Comparison of ENCODE assay signal across 16 cellular contexts in the genomic region with DNA sequence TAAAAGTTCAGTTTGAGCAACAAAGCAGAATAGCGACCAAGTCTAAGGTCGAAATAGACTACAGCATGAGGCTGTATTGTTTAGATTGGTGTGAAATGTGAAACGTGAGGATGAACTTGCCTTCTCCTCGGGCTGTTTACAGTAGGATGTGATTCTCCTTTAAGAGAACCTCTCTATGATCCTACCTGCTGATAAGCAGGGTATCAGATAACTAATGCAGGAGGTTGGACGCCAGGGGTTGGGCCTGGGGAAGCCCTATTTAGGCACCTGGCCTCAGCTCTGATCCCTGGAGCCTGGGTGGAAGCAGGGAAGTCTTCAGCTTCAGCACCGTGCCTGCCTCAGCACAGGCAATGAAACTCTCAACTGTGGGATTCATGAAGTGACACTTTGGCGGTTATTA. TPM values are rescaled to one million over a fixed set of nuclear protein-coding genes. Genes with fewer than 3 reads are reported as not detected.
A peak's percentile ranks its signal among the peaks of the same experiment; 100 is the strongest.
DNase-seq lines count a peak whose midpoint lies in the region; ATAC-seq, FAIRE-seq and TF ChIP-seq lines count a peak whose summit lies in the region.
"Had no signal": no experiment of that assay in that cellular context is flagged by ENCODE, and none has a peak within 500 bp of the region (broad histone marks: within the 10 kb centered on the region; RNA-seq: fewer than 3 reads in every experiment).

No MANE protein-coding gene starts in this region.

- no peaks in the 10 kb centered on the region for H3K79me1 ChIP-seq in H1 (ENCODE audit: low read depth, low read length)

- peak; percentile 93 for FAIRE-seq in H1 (lab: Jason Lieb, UNC)

- no peak overlapping the region for H3K14ac ChIP-seq in H1 (ENCODE audit: insufficient read length)

- TF ChIP-seq POLR2A in H1 (IDR thresholded peaks at IDR 0.05; ENCODE audit: control extremely low read depth in 1 of 2, low read depth in 2 of 2, low read length in 2 of 2), result no peak; a peak in 1 of 3 replicates

- peak overlapping the region; percentile 27; the same call in 1 of the 2 replicates for H2AFZ ChIP-seq in H1 (ENCODE audit: low read length)

- peak in 1 of 2 experiments; percentile 19; a peak in 1 of 4 replicates for TF ChIP-seq RAD21 in H1 (IDR thresholded peaks at IDR 0.05 in 1 of 2, conservative IDR thresholded peaks at IDR 0.05 in 1 of 2; ENCODE audit: low read depth in 2 of 2, low read length in 2 of 2)

- H3K9ac ChIP-seq in HUES6 (ENCODE audit: low read length) (no peak overlapping the region), H1 (replicated peaks in 1 of 4; ENCODE audit: extremely low read depth in 1 of 4, low read depth in 3 of 4, low read length in 3 of 4) (no peak overlapping the region)
- H3K9ac ChIP-seq: KMS-11 had no signal

- no peak overlapping the region for H3K4me3 Mint-ChIP-seq in activated CD4-positive, alpha-beta T cell treated with anti-CD3 and anti-CD28 coated beads, Interleukin-2, amount 10 ng/mL, durations not matched to agents 24 days and 14 days
- H3K4me3 Mint-ChIP-seq: activated naive CD8-positive, alpha-beta T cell; CD4-positive, alpha-beta memory T cell had no signal

- H4K8ac ChIP-seq in H1 (ENCODE audit: extremely low read depth, insufficient read depth, low read length), result no peak overlapping the region

- no peaks in the 10 kb centered on the region for H3K36me3 ChIP-seq in HUES6 (ENCODE audit: control insufficient read depth, insufficient read depth, low read length)
- peaks cover 0 to 2% (median 0%) of the 10 kb centered on the region in 4 experiments; a peak in 1 of 8 replicates for H3K36me3 ChIP-seq in H1 (ENCODE audit: control insufficient read depth in 2 of 4, insufficient read depth in 4 of 4, low read length in 3 of 4)

- no peak overlapping the region for H2AK5ac ChIP-seq in H1 (ENCODE audit: low read depth, low read length)

- H3K27me3 ChIP-seq in HUES6 (ENCODE audit: control insufficient read depth, insufficient read depth, low read length) (no peaks in the 10 kb centered on the region), H1 (replicated peaks in 1 of 4; ENCODE audit: control insufficient read depth in 3 of 4, extremely low read depth in 1 of 4, insufficient read depth in 3 of 4, low read length in 3 of 4) (no peaks in the 10 kb centered on the region)
- H3K27me3 ChIP-seq: testis had no signal

- no peaks in the 10 kb centered on the region for H3K9me3 ChIP-seq in HUES6 (ENCODE audit: control insufficient read depth, insufficient read depth, low read depth, low read length)
- H3K9me3 ChIP-seq in H1 (ENCODE audit: insufficient read depth in 2 of 2, low read depth in 1 of 2, low read length in 1 of 2), result no peaks in the 10 kb centered on the region
- H3K9me3 ChIP-seq: testis had no signal

- no peak overlapping the region for H2BK15ac ChIP-seq in H1 (ENCODE audit: low read length)

- peak overlapping the region; percentile 27; the same call in 1 of the 2 replicates for H2BK12ac ChIP-seq in H1 (ENCODE audit: low read depth, low read length)

- no peaks in the 10 kb centered on the region for H3K4me1 Mint-ChIP-seq in activated CD4-positive, alpha-beta T cell treated with anti-CD3 and anti-CD28 coated beads, Interleukin-2, amount 10 ng/mL, durations not matched to agents 24 days and 14 days

- H4K5ac ChIP-seq in H1 (ENCODE audit: insufficient read length, low read depth, low read length), result no peak overlapping the region

- no peak overlapping the region for H3K23ac ChIP-seq in H1 (ENCODE audit: insufficient read length)

- H4K91ac ChIP-seq in H1 (replicated peaks; ENCODE audit: insufficient read length, low read length), result no peak overlapping the region

- no peak overlapping the region for H3K27ac Mint-ChIP-seq in activated CD4-positive, alpha-beta T cell treated with anti-CD3 and anti-CD28 coated beads, Interleukin-2, amount 10 ng/mL, durations not matched to agents 24 days and 14 days
- H3K27ac Mint-ChIP-seq: activated naive CD8-positive, alpha-beta T cell; CD4-positive, alpha-beta memory T cell had no signal

- H2BK20ac ChIP-seq in H1 (ENCODE audit: low read length), result no peak overlapping the region

- H3K23me2 ChIP-seq in H1 (ENCODE audit: low read depth, low read length), result no peaks in the 10 kb centered on the region; the same call in 1 of the 2 replicates

- H3K4ac ChIP-seq in H1 (replicated peaks; ENCODE audit: insufficient read length, low read depth, low read length), result no peak overlapping the region

- no peaks in the 10 kb centered on the region for H3K27me3 Mint-ChIP-seq in activated CD4-positive, alpha-beta T cell treated with anti-CD3 and anti-CD28 coated beads, Interleukin-2, amount 10 ng/mL, durations not matched to agents 24 days and 14 days
- H3K27me3 Mint-ChIP-seq: activated naive CD8-positive, alpha-beta T cell had no signal

- H3K18ac ChIP-seq in H1 (ENCODE audit: extremely low read depth, low read length), result peak overlapping the region; percentile 38; the same call in 1 of the 2 replicates

- peak overlapping the region; percentile 38; the same call in 1 of the 2 replicates for H3K4me3 ChIP-seq in HUES6 (ENCODE audit: low read depth, low read length)
- H3K4me3 ChIP-seq in H1 (ENCODE audit: extremely low read depth in 1 of 4, insufficient read depth in 2 of 4, low read depth in 3 of 4, low read length in 4 of 4), result peak overlapping the region in 2 of 4 experiments; percentile 40 to 49; a peak in 4 of 8 replicates

- POLR2A ChIA-PET in H1 (lab: Charles Lee; ENCODE audit: partially characterized antibody), result interaction anchor here (0.6 to 1.6 kb wide), 4 partner anchors 9 to 143 kb away, joined by 3 read pairs; no protein-coding TSS in a partner anchor

- H3K79me2 ChIP-seq in H1 (ENCODE audit: control insufficient read depth in 1 of 2, insufficient read depth in 2 of 2, low read length in 2 of 2), result no peaks in the 10 kb centered on the region

- intact Hi-C loops in activated CD4-positive, alpha-beta T cell treated with anti-CD3 and anti-CD28 coated beads, Interleukin-2, amount 10 ng/mL, durations not matched to agents 24 days and 14 days (cut with micrococcal nuclease), result no loop called here

- DNase-seq in NCI-H2196 (lab: John Stamatoyannopoulos, UW; ENCODE audit: unreplicated experiment), result peak; percentile 75
- peak; percentile 39 to 62 for DNase-seq in H1 (ENCODE audit: low read depth in 1 of 2, low spot score in 2 of 2)
- DNase-seq in retina, result peak; percentile 45
- DNase-seq in dedifferentiated amniotic fluid mesenchymal stem cell (ENCODE audit: extremely low spot score), result no peak
- no peak for DNase-seq in activated CD4-positive, alpha-beta T cell treated with anti-CD3 and anti-CD28 coated beads, Interleukin-2, amount 10 ng/mL, durations not matched to agents 24 days and 14 days
- DNase-seq: caudate nucleus; CD4-positive, alpha-beta memory T cell; testis had no signal

- no peaks in the 10 kb centered on the region for H3K36me3 Mint-ChIP-seq in activated CD4-positive, alpha-beta T cell treated with anti-CD3 and anti-CD28 coated beads, Interleukin-2, amount 10 ng/mL, durations not matched to agents 24 days and 14 days (ENCODE audit: low read depth)
- H3K36me3 Mint-ChIP-seq: activated naive CD8-positive, alpha-beta T cell; CD4-positive, alpha-beta memory T cell had no signal

- H3K9me3 Mint-ChIP-seq in activated CD4-positive, alpha-beta T cell treated with anti-CD3 and anti-CD28 coated beads, Interleukin-2, amount 10 ng/mL, durations not matched to agents 24 days and 14 days, result no peaks in the 10 kb centered on the region

- H2BK120ac ChIP-seq in H1 (replicated peaks; ENCODE audit: low read depth, low read length), result no peak overlapping the region

- 16% methylated on average over 7 of the region's 7 CpGs; no CpG with 5 or more reads in 1 of the 2 experiments for whole genome bisulfite sequencing in H1 (ENCODE audit: extremely low coverage in 1 of 2, insufficient coverage in 1 of 2, insufficient read length in 1 of 2, insufficient replicate concordance in 2 of 2, low coverage in 1 of 2, low lambda C conversion rate in 2 of 2, missing lambda C conversion rate in 1 of 2), 2 experiments

- no peak for TF ChIP-seq EP300 in H1 (IDR thresholded peaks at IDR 0.05; ENCODE audit: borderline replicate concordance in 1 of 2, low read depth in 2 of 2, low read length in 2 of 2)

- H2BK5ac ChIP-seq in H1 (ENCODE audit: low read depth, low read length), result peak overlapping the region; percentile 48; the same call in 1 of the 2 replicates

- H4K20me1 ChIP-seq in H1 (replicated peaks in 1 of 2; ENCODE audit: control insufficient read depth in 1 of 2, insufficient read depth in 2 of 2, low read length in 2 of 2), result no peaks in the 10 kb centered on the region

- no peak overlapping the region for H3K56ac ChIP-seq in H1 (replicated peaks; ENCODE audit: insufficient read length, low read depth, low read length)

- peak overlapping the region; percentile 29 to 62 for H3K4me2 ChIP-seq in H1 (ENCODE audit: insufficient read depth in 1 of 2, low read depth in 2 of 2, low read length in 2 of 2)
- H3K4me2 ChIP-seq: KMS-11 had no signal

- no peak overlapping the region for H3K27ac ChIP-seq in HUES6 (ENCODE audit: low read depth, low read length)
- no peak overlapping the region for H3K27ac ChIP-seq in H1 (ENCODE audit: low read depth, low read length)
- H3K27ac ChIP-seq: KMS-11, testis had no signal

- no peak for TF ChIP-seq CTCF in H1 (IDR thresholded peaks at IDR 0.05; ENCODE audit: control extremely low read depth in 1 of 3, insufficient read depth in 1 of 3, low read depth in 1 of 3, low read length in 3 of 3)

- no peak for ATAC-seq in GM18867 (IDR thresholded peaks at IDR 0.05; ENCODE audit: unreplicated experiment)

- CTCF ChIA-PET in H1 (lab: Charles Lee; ENCODE audit: partially characterized antibody), result interaction anchor here (0.8 to 1.3 kb wide), 3 partner anchors 9 to 70 kb away, joined by 3 to 4 read pairs (median 3); no protein-coding TSS in a partner anchor

- peaks cover 13% of the 10 kb centered on the region for H3K4me1 ChIP-seq in HUES6 (ENCODE audit: control insufficient read depth, insufficient read depth, low read length)
- peaks cover 3 to 13% (median 8%) of the 10 kb centered on the region in 4 experiments; a peak in 5 of 7 replicates for H3K4me1 ChIP-seq in H1 (replicated peaks in 1 of 4; ENCODE audit: control insufficient read depth in 3 of 4, insufficient read depth in 4 of 4, low read length in 3 of 4)
- H3K4me1 ChIP-seq: testis had no signal

RNA-seq across cellular contexts. Expression of gene CRYGD, which starts 11.4 kb away (rescaled TPM):
- total RNA-seq in H1 (2021; fragmentation: NEBNext Ultra II Directional; extraction: Animal tissue kit (Norgen Biotek cat#: 25700)), result 0.98 and 2.9 TPM in 2 replicates
- 6.0 and 7.1 TPM in 2 replicates for polyA plus RNA-seq in H1 (2011; rRNA removed)
- polyA plus RNA-seq in H1 (2011; cell fraction: cytosol; rRNA removed), result 4.6 TPM
- 11.6 TPM for polyA plus RNA-seq in H1 (2011; cell fraction: nucleus; rRNA removed)
- 3.8 to 8.8 TPM (median 6.2 TPM) in 4 replicates for polyA plus RNA-seq in H1 (2012, experiment 1 of 2)
- polyA plus RNA-seq in H1 (2012, experiment 2 of 2), result 12.4 TPM
- 1.3 TPM for polyA plus RNA-seq in H1 (2013, experiment 1 of 2)
- polyA plus RNA-seq in H1 (2013, experiment 2 of 2), result 1.7 TPM
- 0.38 and 1.2 TPM in 2 replicates for polyA minus RNA-seq in H1 (2011; rRNA and poly(A)+ RNA removed)
- polyA minus RNA-seq in H1 (2011; cell fraction: cytosol; rRNA and poly(A)+ RNA removed), result not detected
- polyA minus RNA-seq in H1 (2011; cell fraction: nucleus; rRNA and poly(A)+ RNA removed), result 1.6 TPM
- total RNA-seq in activated CD4-positive, alpha-beta T cell treated with anti-CD3 and anti-CD28 coated beads, Interleukin-2, amount 10 ng/mL, durations not matched to agents 24 days and 14 days, result not detected in 2 replicates
- total RNA-seq: CD4-positive, alpha-beta memory T cell; lower leg skin; NCI-H460; SK-MEL-5; skeletal muscle tissue; testis had no signal
- polyA plus RNA-seq: CD4-positive, alpha-beta memory T cell had no signal

RNA-seq across cellular contexts. Expression of gene CRYGC, which starts 16.7 kb away (rescaled TPM):
- not detected in 2 replicates for total RNA-seq in H1 (2021; fragmentation: NEBNext Ultra II Directional; extraction: Animal tissue kit (Norgen Biotek cat#: 25700))
- not detected in 2 replicates for polyA plus RNA-seq in H1 (2011; rRNA removed)
- not detected for polyA plus RNA-seq in H1 (2011; cell fraction: cytosol; rRNA removed)
- polyA plus RNA-seq in H1 (2011; cell fraction: nucleus; rRNA removed), result not detected
- polyA plus RNA-seq in H1 (2012, experiment 1 of 2), result not detected in 4 replicates
- polyA plus RNA-seq in H1 (2012, experiment 2 of 2), result not detected
- not detected for polyA plus RNA-seq in H1 (2013, experiment 1 of 2)
- not detected for polyA plus RNA-seq in H1 (2013, experiment 2 of 2)
- not detected in 2 replicates for polyA minus RNA-seq in H1 (2011; rRNA and poly(A)+ RNA removed)
- polyA minus RNA-seq in H1 (2011; cell fraction: cytosol; rRNA and poly(A)+ RNA removed), result not detected
- polyA minus RNA-seq in H1 (2011; cell fraction: nucleus; rRNA and poly(A)+ RNA removed), result not detected
- not detected in 2 replicates for total RNA-seq in activated CD4-positive, alpha-beta T cell treated with anti-CD3 and anti-CD28 coated beads, Interleukin-2, amount 10 ng/mL, durations not matched to agents 24 days and 14 days
- total RNA-seq: CD4-positive, alpha-beta memory T cell; lower leg skin; NCI-H460; SK-MEL-5; skeletal muscle tissue had no signal
- polyA plus RNA-seq: CD4-positive, alpha-beta memory T cell had no signal

RNA-seq across cellular contexts. Expression of gene CRYGB, which starts 33.0 kb away (rescaled TPM):
- not detected in 2 replicates for total RNA-seq in H1 (2021; fragmentation: NEBNext Ultra II Directional; extraction: Animal tissue kit (Norgen Biotek cat#: 25700))
- 0.30 and 0.38 TPM in 2 replicates for polyA plus RNA-seq in H1 (2011; rRNA removed)
- 0.21 TPM for polyA plus RNA-seq in H1 (2011; cell fraction: cytosol; rRNA removed)
- polyA plus RNA-seq in H1 (2011; cell fraction: nucleus; rRNA removed), result not detected
- polyA plus RNA-seq in H1 (2012, experiment 1 of 2), result 0.33 TPM in 1 of 4 replicates, not detected in the others
- polyA plus RNA-seq in H1 (2012, experiment 2 of 2), result not detected
- polyA plus RNA-seq in H1 (2013, experiment 1 of 2), result 0.22 TPM
- 0.77 TPM for polyA plus RNA-seq in H1 (2013, experiment 2 of 2)
- polyA minus RNA-seq in H1 (2011; rRNA and poly(A)+ RNA removed), result not detected in 2 replicates
- polyA minus RNA-seq in H1 (2011; cell fraction: cytosol; rRNA and poly(A)+ RNA removed), result not detected
- not detected for polyA minus RNA-seq in H1 (2011; cell fraction: nucleus; rRNA and poly(A)+ RNA removed)
- not detected in 2 replicates for total RNA-seq in activated CD4-positive, alpha-beta T cell treated with anti-CD3 and anti-CD28 coated beads, Interleukin-2, amount 10 ng/mL, durations not matched to agents 24 days and 14 days
- total RNA-seq: CD4-positive, alpha-beta memory T cell; lower leg skin; NCI-H460; SK-MEL-5; skeletal muscle tissue had no signal
- polyA plus RNA-seq: CD4-positive, alpha-beta memory T cell had no signal

RNA-seq across cellular contexts. Expression of gene CRYGA, which starts 50.4 kb away (rescaled TPM):
- total RNA-seq in H1 (2021; fragmentation: NEBNext Ultra II Directional; extraction: Animal tissue kit (Norgen Biotek cat#: 25700)), result not detected in 2 replicates
- not detected in 2 replicates for polyA plus RNA-seq in H1 (2011; rRNA removed)
- not detected for polyA plus RNA-seq in H1 (2011; cell fraction: cytosol; rRNA removed)
- not detected for polyA plus RNA-seq in H1 (2011; cell fraction: nucleus; rRNA removed)
- polyA plus RNA-seq in H1 (2012, experiment 1 of 2), result not detected in 4 replicates
- not detected for polyA plus RNA-seq in H1 (2012, experiment 2 of 2)
- 0.10 TPM for polyA plus RNA-seq in H1 (2013, experiment 1 of 2)
- not detected for polyA plus RNA-seq in H1 (2013, experiment 2 of 2)
- not detected in 2 replicates for polyA minus RNA-seq in H1 (2011; rRNA and poly(A)+ RNA removed)
- not detected for polyA minus RNA-seq in H1 (2011; cell fraction: cytosol; rRNA and poly(A)+ RNA removed)
- polyA minus RNA-seq in H1 (2011; cell fraction: nucleus; rRNA and poly(A)+ RNA removed), result not detected
- total RNA-seq in activated CD4-positive, alpha-beta T cell treated with anti-CD3 and anti-CD28 coated beads, Interleukin-2, amount 10 ng/mL, durations not matched to agents 24 days and 14 days, result not detected in 2 replicates
- total RNA-seq: CD4-positive, alpha-beta memory T cell; lower leg skin; NCI-H460; SK-MEL-5; skeletal muscle tissue; testis had no signal
- polyA plus RNA-seq: CD4-positive, alpha-beta memory T cell had no signal

Comparison
In these comparisons a context has a peak if more than half of its experiments do, and no peak if none do; other contexts are left out.
1. DNase-seq: peak in NCI-H2196 (single experiment), H1 (2 of 2) and retina (single experiment); none in dedifferentiated amniotic fluid mesenchymal stem cell (single experiment) and activated CD4-positive, alpha-beta T cell treated with anti-CD3 and anti-CD28 coated beads, Interleukin-2, amount 10 ng/mL, durations not matched to agents 24 days and 14 days (single experiment).